In the genomic region with DNA sequence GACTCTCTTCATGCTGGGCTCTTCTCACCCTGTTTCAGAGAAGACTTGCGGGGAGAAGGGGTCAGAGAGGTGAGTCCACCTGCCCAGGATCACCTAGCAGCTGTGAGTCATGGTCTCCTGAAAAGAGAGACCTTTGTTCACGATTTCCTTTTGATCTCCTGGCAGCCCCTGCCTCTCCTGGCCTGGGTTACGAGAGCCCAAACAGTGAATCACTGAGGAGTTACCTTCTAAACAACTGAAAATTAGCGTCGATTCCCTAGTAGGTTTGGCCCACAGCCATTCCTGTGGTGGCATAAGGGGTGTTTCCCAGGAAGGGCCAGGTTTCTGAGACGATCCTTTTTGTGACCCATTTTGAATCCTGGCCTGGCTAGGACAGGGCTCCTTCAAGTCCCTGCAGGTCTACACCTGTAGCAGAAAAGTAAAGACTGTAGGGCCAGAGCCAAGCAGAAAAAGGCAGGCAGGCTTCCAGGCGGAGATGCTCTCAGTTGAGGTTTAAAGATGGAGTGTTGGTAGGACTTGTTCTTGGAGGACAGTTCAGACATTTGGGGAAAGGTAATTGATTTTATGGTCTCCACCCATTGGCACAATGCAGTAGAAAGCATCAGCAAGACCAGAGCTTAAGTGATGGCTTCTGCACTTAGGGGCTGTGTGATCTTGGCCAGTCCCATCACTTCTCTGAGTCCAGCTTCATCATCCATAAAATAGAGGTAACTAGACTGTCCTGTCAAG, we compare ENCODE assay signal across 24 cellular contexts. TPM values are rescaled to one million over a fixed set of nuclear protein-coding genes. Genes with fewer than 3 reads are reported as not detected.
DNase-seq lines count a peak whose midpoint lies in the region; ATAC-seq and TF ChIP-seq lines count a peak whose summit lies in the region.
"Had no signal": no experiment of that assay in that cellular context is flagged by ENCODE, and none has a peak within 500 bp of the region (broad histone marks: within the 10 kb centered on the region; RNA-seq: fewer than 3 reads in every experiment).

No MANE protein-coding gene starts in this region.

- TF ChIP-seq CTCF in epithelial cell of proximal tubule (conservative IDR thresholded peaks at IDR 0.05; ENCODE audit: low read depth, low read length): no peak
- no peak for TF ChIP-seq CTCF in progenitor cell of endocrine pancreas (IDR thresholded peaks at IDR 0.05; ENCODE audit: unreplicated experiment)
- no peak for TF ChIP-seq CTCF in dorsolateral prefrontal cortex (IDR thresholded peaks at IDR 0.05 in 54 of 56, conservative IDR thresholded peaks at IDR 0.05 in 2 of 56; ENCODE audit: low read depth in 1 of 56, partially characterized antibody in 56 of 56)

- H3K27ac Mint-ChIP-seq in progenitor cell of endocrine pancreas: peak overlapping the region; percentile 86
- H3K27ac Mint-ChIP-seq in activated T-helper 17 cell treated with anti-CD3 and anti-CD28 coated beads, Interleukin-2, amount 50 U/mL, for 72 hours: no peak overlapping the region
- H3K27ac Mint-ChIP-seq: activated B cell treated with CpG ODN at 0.5 μM for 24 hours; activated CD8-positive, alpha-beta T cell treated with anti-CD3 and anti-CD28 coated beads for 36 hours; activated naive CD8-positive, alpha-beta T cell treated with anti-CD3 and anti-CD28 coated beads, Interleukin-2, amount 50 U/mL, for 24 hours; brain had no signal

- intact Hi-C loops in dorsolateral prefrontal cortex (cut with DNase I): no loop called here

- no peak for ATAC-seq in activated T-helper 17 cell treated with anti-CD3 and anti-CD28 coated beads, Interleukin-2, amount 50 U/mL, for 72 hours (replicated peaks)
- ATAC-seq: activated CD8-positive, alpha-beta T cell treated with anti-CD3 and anti-CD28 coated beads for 36 hours; activated naive CD8-positive, alpha-beta T cell treated with anti-CD3 and anti-CD28 coated beads, Interleukin-2, amount 50 U/mL, for 24 hours; left lung; stimulated activated naive CD8-positive, alpha-beta T cell treated with anti-CD3 and anti-CD28 coated beads, Interleukin-15, Interleukin-2, amounts not matched to agents 100 U/mL and 50 U/mL, for 24 hours had no signal

- H2AFZ ChIP-seq in Karpas-422 (ENCODE audit: low read length): no peak overlapping the region

- no peaks in the 10 kb centered on the region for H3K4me1 ChIP-seq in Karpas-422 (ENCODE audit: low read length)
- H3K4me1 ChIP-seq: left lung, thyroid gland had no signal

- peaks cover 5% of the 10 kb centered on the region for H3K27me3 Mint-ChIP-seq in progenitor cell of endocrine pancreas
- peaks cover 9% of the 10 kb centered on the region for H3K27me3 Mint-ChIP-seq in activated T-helper 17 cell treated with anti-CD3 and anti-CD28 coated beads, Interleukin-2, amount 50 U/mL, for 72 hours

- no peaks in the 10 kb centered on the region for H4K20me1 ChIP-seq in Karpas-422 (ENCODE audit: insufficient read depth, low read depth, low read length)

- H3K9me2 ChIP-seq in Karpas-422 (replicated peaks; ENCODE audit: insufficient read depth, low read length): no peaks in the 10 kb centered on the region

- H3K79me2 ChIP-seq in Karpas-422 (ENCODE audit: low read length): no peaks in the 10 kb centered on the region

- H3K9me3 ChIP-seq in Karpas-422 (ENCODE audit: low read length): no peaks in the 10 kb centered on the region
- H3K9me3 ChIP-seq: thyroid gland had no signal

- H3K36me3 ChIP-seq in Karpas-422 (ENCODE audit: insufficient read depth, low read length): no peaks in the 10 kb centered on the region
- H3K36me3 ChIP-seq: left lung, thyroid gland had no signal

- H3K4me3 Mint-ChIP-seq in progenitor cell of endocrine pancreas (ENCODE audit: low read depth): peak overlapping the region; percentile 19
- H3K4me3 Mint-ChIP-seq in activated T-helper 17 cell treated with anti-CD3 and anti-CD28 coated beads, Interleukin-2, amount 50 U/mL, for 72 hours: no peak overlapping the region
- H3K4me3 Mint-ChIP-seq: activated B cell treated with CpG ODN at 0.5 μM for 24 hours; activated CD8-positive, alpha-beta T cell treated with anti-CD3 and anti-CD28 coated beads for 36 hours; activated naive CD8-positive, alpha-beta T cell treated with anti-CD3 and anti-CD28 coated beads, Interleukin-2, amount 50 U/mL, for 24 hours; brain had no signal

- H3K27ac ChIP-seq in dorsolateral prefrontal cortex: no peak overlapping the region
- H3K27ac ChIP-seq in Karpas-422 (ENCODE audit: low read length): no peak overlapping the region
- H3K27ac ChIP-seq: left lung, thyroid gland had no signal

- H3K27me3 ChIP-seq in dorsolateral prefrontal cortex (peaks cover 0 to 4% (median 0%) of the 10 kb centered on the region in 45 donors), Karpas-422 (ENCODE audit: low read length) (no peaks in the 10 kb centered on the region)
- H3K27me3 ChIP-seq: thyroid gland had no signal

- DNase-seq in DMS53 treated with DMSO at 0.1 percent for 48 hours (lab: John Stamatoyannopoulos, UW; ENCODE audit: unreplicated experiment) (peak; percentile 89), M059J (ENCODE audit: low read depth) (peak; percentile 92), epithelial cell of proximal tubule (ENCODE audit: low read depth) (peak; percentile 16), progenitor cell of endocrine pancreas (ENCODE audit: low spot score, unreplicated experiment) (no peak), dorsolateral prefrontal cortex (no peak), Karpas-422 (no peak)
- DNase-seq: activated B cell treated with CpG ODN at 0.5 μM for 24 hours; activated CD8-positive, alpha-beta T cell treated with anti-CD3 and anti-CD28 coated beads for 36 hours; activated gamma-delta T cell; activated naive CD8-positive, alpha-beta T cell treated with anti-CD3 and anti-CD28 coated beads, Interleukin-2, amount 50 U/mL, for 24 hours; activated T-cell treated with anti-CD3 and anti-CD28 coated beads for 4 hours; left lung; NCI-H1417; NCI-H2107; NCI-H510A treated with DMSO at 0.1 percent for 48 hours; stimulated activated CD4-positive, alpha-beta T cell treated with anti-CD3 and anti-CD28 coated beads, Interleukin-4, amount 100 ng/mL, for 24 hours; stimulated activated naive CD8-positive, alpha-beta T cell treated with anti-CD3 and anti-CD28 coated beads, Interleukin-15, Interleukin-2, amounts not matched to agents 100 U/mL and 50 U/mL, for 24 hours; T1000; thyroid gland had no signal

- no peak overlapping the region for H3K9ac ChIP-seq in Karpas-422 (ENCODE audit: low read length)

- peaks cover 23% of the 10 kb centered on the region for H3K4me1 Mint-ChIP-seq in progenitor cell of endocrine pancreas (ENCODE audit: low read depth)
- H3K4me1 Mint-ChIP-seq in activated T-helper 17 cell treated with anti-CD3 and anti-CD28 coated beads, Interleukin-2, amount 50 U/mL, for 72 hours: no peaks in the 10 kb centered on the region
- H3K4me1 Mint-ChIP-seq: activated B cell treated with CpG ODN at 0.5 μM for 24 hours; activated naive CD8-positive, alpha-beta T cell treated with anti-CD3 and anti-CD28 coated beads, Interleukin-2, amount 50 U/mL, for 24 hours; brain had no signal

- no peak overlapping the region for H3K4me2 ChIP-seq in Karpas-422 (ENCODE audit: low read depth, low read length, poor library complexity, severe bottlenecking)

- H3K4me3 ChIP-seq in epithelial cell of proximal tubule (ENCODE audit: low read depth, low read length) (no peak overlapping the region), dorsolateral prefrontal cortex (no peak overlapping the region), Karpas-422 (ENCODE audit: low read length) (no peak overlapping the region)
- H3K4me3 ChIP-seq: left lung, thyroid gland had no signal

- H3K36me3 Mint-ChIP-seq in progenitor cell of endocrine pancreas (ENCODE audit: insufficient read depth): no peaks in the 10 kb centered on the region
- no peaks in the 10 kb centered on the region for H3K36me3 Mint-ChIP-seq in activated T-helper 17 cell treated with anti-CD3 and anti-CD28 coated beads, Interleukin-2, amount 50 U/mL, for 72 hours (ENCODE audit: low read depth)
- H3K36me3 Mint-ChIP-seq: brain had no signal

- H3K9me3 Mint-ChIP-seq in progenitor cell of endocrine pancreas (ENCODE audit: low read depth): peaks cover 16% of the 10 kb centered on the region
- peaks cover 5% of the 10 kb centered on the region for H3K9me3 Mint-ChIP-seq in activated T-helper 17 cell treated with anti-CD3 and anti-CD28 coated beads, Interleukin-2, amount 50 U/mL, for 72 hours
- H3K9me3 Mint-ChIP-seq: activated CD8-positive, alpha-beta T cell treated with anti-CD3 and anti-CD28 coated beads for 36 hours had no signal

RNA-seq across cellular contexts. Expression of gene PLA2G2E, which starts 2.1 kb away (rescaled TPM):
- not detected in 2 replicates for total RNA-seq in M059J (2014; rRNA removed; shearing (Covaris generic))
- not detected in 2 replicates for total RNA-seq in epithelial cell of proximal tubule
- not detected in 2 replicates for total RNA-seq in progenitor cell of endocrine pancreas
- total RNA-seq in dorsolateral prefrontal cortex: not detected
- not detected in 2 replicates for total RNA-seq in Karpas-422 (2014; rRNA removed; shearing (Covaris generic); ENCODE audit: low replicate concordance)
- total RNA-seq in activated T-helper 17 cell treated with anti-CD3 and anti-CD28 coated beads, Interleukin-2, amount 50 U/mL, for 72 hours: not detected
- total RNA-seq: activated B cell treated with CpG ODN at 0.5 μM for 24 hours; activated CD8-positive, alpha-beta T cell treated with anti-CD3 and anti-CD28 coated beads for 36 hours; left lung; mononuclear cell; posterior vena cava; RPMI7951; thyroid gland had no signal

RNA-seq across cellular contexts. Expression of gene OTUD3, which starts 43.3 kb away (rescaled TPM):
- 1.6 and 3.5 TPM in 2 replicates for total RNA-seq in M059J (2014; rRNA removed; shearing (Covaris generic))
- 2.6 and 3.5 TPM in 2 replicates for total RNA-seq in epithelial cell of proximal tubule
- total RNA-seq in progenitor cell of endocrine pancreas: 19.0 and 19.9 TPM in 2 replicates
- 10 to 100 TPM; 16.6 to 72.2 (median 30.5) TPM for total RNA-seq in dorsolateral prefrontal cortex
- 7.0 and 9.1 TPM in 2 replicates for total RNA-seq in Karpas-422 (2014; rRNA removed; shearing (Covaris generic); ENCODE audit: low replicate concordance)
- 10 to 100 TPM; 11.5 to 16.6 TPM for total RNA-seq in activated T-helper 17 cell treated with anti-CD3 and anti-CD28 coated beads, Interleukin-2, amount 50 U/mL, for 72 hours

RNA-seq across cellular contexts. Expression of gene PLA2G2A, which starts 53.9 kb away (rescaled TPM):
- not detected in 2 replicates for total RNA-seq in M059J (2014; rRNA removed; shearing (Covaris generic))
- not detected in 2 replicates for total RNA-seq in epithelial cell of proximal tubule
- total RNA-seq in progenitor cell of endocrine pancreas: 2.0 and 2.4 TPM in 2 replicates
- 1 to 10 TPM in 3 of 120 experiments, under 1 TPM in 2, not detected in 115; 0.63 to 2.2 (median 1.0) TPM for total RNA-seq in dorsolateral prefrontal cortex
- not detected in 2 replicates for total RNA-seq in Karpas-422 (2014; rRNA removed; shearing (Covaris generic); ENCODE audit: low replicate concordance)
- not detected for total RNA-seq in activated T-helper 17 cell treated with anti-CD3 and anti-CD28 coated beads, Interleukin-2, amount 50 U/mL, for 72 hours
- total RNA-seq: activated B cell treated with CpG ODN at 0.5 μM for 24 hours; activated CD8-positive, alpha-beta T cell treated with anti-CD3 and anti-CD28 coated beads for 36 hours; mononuclear cell; RPMI7951 had no signal

Comparison
In these comparisons a context has a peak if more than half of its experiments do, and no peak if none do; other contexts are left out.
1. DNase-seq: peak in DMS53 treated with DMSO at 0.1 percent for 48 hours (single experiment), M059J (single experiment) and epithelial cell of proximal tubule (single experiment); none in progenitor cell of endocrine pancreas (single experiment), dorsolateral prefrontal cortex (0 of 10) and Karpas-422 (single experiment).